8 cellular contexts compared by ENCODE assay signal in genomic region chr1:226181996-226182714, GRCh38.
DNase-seq lines count a peak whose midpoint lies in the region; ATAC-seq, FAIRE-seq and TF ChIP-seq lines count a peak whose summit lies in the region.

No MANE protein-coding gene starts in this region.

- in situ Hi-C loops in astrocyte of the spinal cord (cut with HindIII; ENCODE audit: low sequenced_read_pairs): no loop called here

- DNase-seq in EL (peak; percentile 67), MV-4-11 (lab: John Stamatoyannopoulos, UW) (peak; percentile 83), astrocyte of the spinal cord (ENCODE audit: low read depth, low spot score) (peak; percentile 41), kidney glomerular epithelial cell (lab: John Stamatoyannopoulos, UW) (peak; percentile 80), urothelium cell line (ENCODE audit: low spot score) (peak; percentile 42), NCI-H524 (lab: John Stamatoyannopoulos, UW) (no peak)
- no peak for DNase-seq in stimulated activated CD4-positive, alpha-beta T cell treated with anti-CD3 and anti-CD28 coated beads, Interleukin-12 subunit alpha, Interleukin-12 subunit beta, amount 100 ng/mL, for 4 hours

- peak; percentile 30 for TF ChIP-seq CTCF in astrocyte of the spinal cord (IDR thresholded peaks at IDR 0.05; ENCODE audit: low read depth, low read length)

- no peak for FAIRE-seq in urothelium cell line (lab: Jason Lieb, UNC)

- H3K4me3 ChIP-seq in astrocyte of the spinal cord (ENCODE audit: low read depth, low read length): no peak overlapping the region

- no peak for ATAC-seq in GM18858 (IDR thresholded peaks at IDR 0.05; ENCODE audit: unreplicated experiment)

Comparison
In these comparisons a context has a peak if more than half of its experiments do, and no peak if none do; other contexts are left out.
1. DNase-seq: peak in EL (single experiment), MV-4-11 (single experiment), astrocyte of the spinal cord (single experiment), kidney glomerular epithelial cell (single experiment) and urothelium cell line (single experiment); none in NCI-H524 (0 of 2) and stimulated activated CD4-positive, alpha-beta T cell treated with anti-CD3 and anti-CD28 coated beads, Interleukin-12 subunit alpha, Interleukin-12 subunit beta, amount 100 ng/mL, for 4 hours (single experiment).